In genomic region chr4:68391451-68391850, GRCh38 we compare ENCODE assay signal across 21 cellular contexts. TPM values are rescaled to one million over a fixed set of nuclear protein-coding genes. Genes with fewer than 3 reads are reported as not detected.
DNase-seq lines count a peak whose midpoint lies in the region; ATAC-seq, FAIRE-seq and TF ChIP-seq lines count a peak whose summit lies in the region.
"Had no signal": no experiment of that assay in that cellular context is flagged by ENCODE, and none has a peak within 500 bp of the region (broad histone marks: within the 10 kb centered on the region; RNA-seq: fewer than 3 reads in every experiment).

No MANE protein-coding gene starts in this region.

- H3K4me3 ChIP-seq in GM23338 (no peak overlapping the region), IMR-90 (ENCODE audit: insufficient read depth, low read depth, low read length) (no peak overlapping the region), K562 (no peak overlapping the region), mesendoderm (ENCODE audit: low read length) (no peak overlapping the region)
- H3K4me3 ChIP-seq: GM23248, HAP-1 had no signal

- no peaks in the 10 kb centered on the region for H3K9me3 Mint-ChIP-seq in GM23338
- H3K9me3 Mint-ChIP-seq: CD4-positive, alpha-beta memory T cell; HFFc6 had no signal

- H3K56ac ChIP-seq in IMR-90 (ENCODE audit: extremely low read depth, insufficient read depth, low read length) (no peak overlapping the region), mesendoderm (ENCODE audit: low read length) (no peak overlapping the region)

- no peak for FAIRE-seq in K562 (lab: Jason Lieb, UNC)
- FAIRE-seq: G401.6, GM12892, H54 had no signal

- H3K4me1 Mint-ChIP-seq in GM23338, result peaks cover 26% of the 10 kb centered on the region

- H2BK5ac ChIP-seq in IMR-90 (ENCODE audit: low read depth, low read length, poor library complexity, severe bottlenecking), result no peak overlapping the region
- H2BK5ac ChIP-seq in mesendoderm (ENCODE audit: low read length), result no peak overlapping the region

- no peak overlapping the region for H4K91ac ChIP-seq in IMR-90 (ENCODE audit: insufficient read depth, low read depth, low read length)

- no peak overlapping the region for H2AK5ac ChIP-seq in IMR-90 (ENCODE audit: low read depth, low read length)
- no peak overlapping the region for H2AK5ac ChIP-seq in mesendoderm (ENCODE audit: low read length)

- H3K36me3 Mint-ChIP-seq in GM23338 (ENCODE audit: low read depth), result no peaks in the 10 kb centered on the region; the same call in 2 of the 3 replicates
- H3K36me3 Mint-ChIP-seq: CD4-positive, alpha-beta memory T cell had no signal

- no peak overlapping the region for H3K27ac Mint-ChIP-seq in GM23338
- H3K27ac Mint-ChIP-seq: CD4-positive, alpha-beta memory T cell; HFFc6 had no signal

- H3K79me2 ChIP-seq in GM23338 (replicated peaks; ENCODE audit: insufficient read depth), result no peaks in the 10 kb centered on the region
- H3K79me2 ChIP-seq in K562 (ENCODE audit: control insufficient read depth, insufficient read depth, low read length), result no peaks in the 10 kb centered on the region
- no peaks in the 10 kb centered on the region for H3K79me2 ChIP-seq in mesendoderm (ENCODE audit: control insufficient read depth, insufficient read depth, low read length)

- intact Hi-C loops in IMR-90 (cut with micrococcal nuclease) (no loop called here), K562 (cut with micrococcal nuclease) (no loop called here)

- H3K18ac ChIP-seq in IMR-90 (ENCODE audit: low read depth, low read length), result no peak overlapping the region
- H3K18ac ChIP-seq in mesendoderm (ENCODE audit: low read length), result no peak overlapping the region

- H3K14ac ChIP-seq in IMR-90 (replicated peaks; ENCODE audit: low read depth, low read length), result no peak overlapping the region

- H4K20me1 ChIP-seq in GM23338 (replicated peaks; ENCODE audit: insufficient read depth), result no peaks in the 10 kb centered on the region
- no peaks in the 10 kb centered on the region for H4K20me1 ChIP-seq in IMR-90 (ENCODE audit: insufficient read depth, low read length)
- no peaks in the 10 kb centered on the region for H4K20me1 ChIP-seq in K562 (replicated peaks; ENCODE audit: control insufficient read depth, insufficient read depth, low read length)

- H3K9me1 ChIP-seq in IMR-90 (ENCODE audit: insufficient read depth, low read length) (no peaks in the 10 kb centered on the region), K562 (ENCODE audit: control insufficient read depth, insufficient read depth, low read length) (no peaks in the 10 kb centered on the region)

- peak; percentile 63 for ATAC-seq in GM23338
- no peak for ATAC-seq in IMR-90 (ENCODE audit: low read depth)
- no peak for ATAC-seq in K562

- dilution Hi-C loops in IMR-90 (cut with HindIII; ENCODE audit: low sequenced_read_pairs, unreplicated experiment), result no loop called here

- no peak for TF ChIP-seq CTCF in GM23338 (conservative IDR thresholded peaks at IDR 0.05; ENCODE audit: low read depth in 2 of 2)
- TF ChIP-seq CTCF in IMR-90 (conservative IDR thresholded peaks at IDR 0.05; ENCODE audit: low read depth, low read length), result no peak
- TF ChIP-seq CTCF in K562 (IDR thresholded peaks at IDR 0.05 in 2 of 3, conservative IDR thresholded peaks at IDR 0.05 in 1 of 3; ENCODE audit: insufficient read depth in 2 of 3, low read depth in 1 of 3, low read length in 3 of 3), result no peak

- H3K27me3 ChIP-seq in GM23338 (ENCODE audit: insufficient read depth), result no peaks in the 10 kb centered on the region
- H3K27me3 ChIP-seq in IMR-90 (ENCODE audit: control insufficient read depth, insufficient read depth, low read length), result no peaks in the 10 kb centered on the region; the same call in 1 of the 2 replicates
- no peaks in the 10 kb centered on the region; a peak in 1 of 5 replicates for H3K27me3 ChIP-seq in K562 (ENCODE audit: control insufficient read depth in 2 of 2, insufficient read depth in 2 of 2, low read length in 2 of 2)
- no peaks in the 10 kb centered on the region for H3K27me3 ChIP-seq in mesendoderm (ENCODE audit: insufficient read depth, low read length, poor library complexity)

- H3K4me3 Mint-ChIP-seq in GM23338, result no peak overlapping the region
- H3K4me3 Mint-ChIP-seq: CD4-positive, alpha-beta memory T cell; HFFc6 had no signal

- no peak overlapping the region for H2AFZ ChIP-seq in GM23338
- no peak overlapping the region for H2AFZ ChIP-seq in IMR-90 (replicated peaks; ENCODE audit: low read length, poor library complexity)
- no peak overlapping the region for H2AFZ ChIP-seq in K562 (ENCODE audit: low read depth, low read length)
- H2AFZ ChIP-seq: GM23248 had no signal

- H2BK15ac ChIP-seq in IMR-90 (ENCODE audit: low read depth, low read length) (no peak overlapping the region), mesendoderm (replicated peaks; ENCODE audit: low read depth) (no peak overlapping the region)

- H3K79me1 ChIP-seq in IMR-90 (ENCODE audit: low read depth in 1 of 2, low read length in 2 of 2) (no peaks in the 10 kb centered on the region), mesendoderm (ENCODE audit: low read length) (no peaks in the 10 kb centered on the region)

- H3K9me3 ChIP-seq in IMR-90 (ENCODE audit: control insufficient read depth, insufficient read depth, low read length) (no peaks in the 10 kb centered on the region), K562 (replicated peaks; ENCODE audit: control insufficient read depth, insufficient read depth, low read depth, low read length) (no peaks in the 10 kb centered on the region)
- H3K9me3 ChIP-seq: HAP-1 had no signal

- peak overlapping the region; percentile 33; the same call in 1 of the 2 replicates for H3K23ac ChIP-seq in IMR-90 (ENCODE audit: low read depth, low read length)
- no peak overlapping the region for H3K23ac ChIP-seq in mesendoderm (ENCODE audit: low read length)

- no peak for TF ChIP-seq EP300 in K562 (IDR thresholded peaks at IDR 0.05; ENCODE audit: low read length)

- DNase-seq in GM23338 (ENCODE audit: low spot score), result no peak
- DNase-seq in IMR-90, result no peak
- DNase-seq in K562 (ENCODE audit: extremely low read depth in 1 of 4, low spot score in 3 of 4), result no peak
- DNase-seq in mesendoderm, result peak; percentile 81
- DNase-seq in T-helper 9 cell, result no peak
- DNase-seq in stimulated activated naive CD4-positive, alpha-beta T cell treated with Interleukin-2 at 50 U/mL for 16 hours (lab: John Stamatoyannopoulos, UW), result no peak
- DNase-seq: C1 segment of cervical spinal cord; Calu3; CD4-positive, alpha-beta memory T cell; COR-L47; DMS153; DND-41; GM23248; HFFc6 had no signal

- H2BK120ac ChIP-seq in IMR-90 (ENCODE audit: low read depth, low read length), result no peak overlapping the region
- H2BK120ac ChIP-seq in mesendoderm (ENCODE audit: low read depth, low read length), result peak overlapping the region; percentile 38

- H3K4ac ChIP-seq in IMR-90 (ENCODE audit: low read depth, low read length) (no peak overlapping the region), mesendoderm (ENCODE audit: low read depth, low read length) (no peak overlapping the region)

- H2AK9ac ChIP-seq in IMR-90 (replicated peaks; ENCODE audit: low read depth, low read length, poor library complexity), result no peak overlapping the region

- WGBS in IMR-90 (ENCODE audit: extremely low coverage in 2 of 2, insufficient read length in 1 of 2), 2 experiments, result no CpG with 5 or more reads among the region's 4 CpGs
- WGBS in K562 (ENCODE audit: insufficient coverage, low coverage, missing lambda C conversion rate), result 0% methylated on average over 4 of the region's 4 CpGs
- WGBS in mesendoderm (ENCODE audit: extremely low coverage, insufficient coverage, low lambda C conversion rate), result no CpG with 5 or more reads among the region's 4 CpGs

- H3K27ac ChIP-seq in GM23338 (ENCODE audit: low read depth) (no peak overlapping the region), IMR-90 (ENCODE audit: insufficient read depth, low read length) (no peak overlapping the region), K562 (ENCODE audit: extremely low read depth, low read depth, low read length) (no peak overlapping the region), mesendoderm (ENCODE audit: low read depth, low read length) (no peak overlapping the region)
- H3K27ac ChIP-seq: GM23248 had no signal

- BruUV-seq in IMR-90 (replicated peaks; lab: Mats Ljungman, UMichigan) (no TSS peak), K562 (replicated peaks; lab: Mats Ljungman, UMichigan) (no TSS peak)

- H2BK20ac ChIP-seq in IMR-90 (ENCODE audit: low read depth, low read length), result no peak overlapping the region

- no peaks in the 10 kb centered on the region for H3K36me3 ChIP-seq in GM23338 (ENCODE audit: insufficient read depth)
- H3K36me3 ChIP-seq in IMR-90 (ENCODE audit: control insufficient read depth, insufficient read depth, low read length), result no peaks in the 10 kb centered on the region
- H3K36me3 ChIP-seq in K562 (ENCODE audit: control insufficient read depth, insufficient read depth, low read length), result no peaks in the 10 kb centered on the region
- no peaks in the 10 kb centered on the region for H3K36me3 ChIP-seq in mesendoderm (ENCODE audit: control insufficient read depth, insufficient read depth, low read length)
- H3K36me3 ChIP-seq: HAP-1 had no signal

- TF ChIP-seq RAD21 in IMR-90 (IDR thresholded peaks at IDR 0.05; ENCODE audit: low read length), result no peak
- no peak for TF ChIP-seq RAD21 in K562 (CRISPR knock-in tag; conservative IDR thresholded peaks at IDR 0.05 in 1 of 2, IDR thresholded peaks at IDR 0.05 in 1 of 2)

- no peak overlapping the region for H4K5ac ChIP-seq in IMR-90 (ENCODE audit: low read depth, low read length)
- no peak overlapping the region for H4K5ac ChIP-seq in mesendoderm (ENCODE audit: low read length)

- TF ChIP-seq POLR2A in IMR-90 (IDR thresholded peaks at IDR 0.05; ENCODE audit: low read depth, low read length), result no peak
- TF ChIP-seq POLR2A in K562 (conservative IDR thresholded peaks at IDR 0.05), result no peak

- no peaks in the 10 kb centered on the region for H3F3A ChIP-seq in GM23338 (replicated peaks; ENCODE audit: low read depth)

- CTCF ChIA-PET in IMR-90 (lab: Yijun Ruan, JAX), result no interaction called here
- CTCF ChIA-PET in K562 (lab: Yijun Ruan, JAX; ENCODE audit: low intra/inter-chr PET ratio), result no interaction called here

- H3K4me2 ChIP-seq in GM23338, result no peak overlapping the region
- no peak overlapping the region for H3K4me2 ChIP-seq in IMR-90 (ENCODE audit: low read depth, low read length)
- no peak overlapping the region for H3K4me2 ChIP-seq in K562 (ENCODE audit: insufficient read depth, low read length)
- H3K4me2 ChIP-seq in mesendoderm (ENCODE audit: low read length), result no peak overlapping the region

- peaks cover 4% of the 10 kb centered on the region; the same call in 1 of the 2 replicates for H3K9me2 ChIP-seq in GM23338 (ENCODE audit: insufficient read depth)

- POLR2A ChIA-PET in IMR-90 (lab: Charles Lee; ENCODE audit: unreplicated experiment) (no interaction called here), K562 (lab: Yijun Ruan, JAX) (no interaction called here)

- H3K9ac ChIP-seq in IMR-90 (ENCODE audit: low read depth, low read length) (no peak overlapping the region), K562 (ENCODE audit: insufficient read depth in 1 of 2, low read depth in 2 of 2, low read length in 2 of 2) (no peak overlapping the region), mesendoderm (ENCODE audit: low read length) (no peak overlapping the region)
- H3K9ac ChIP-seq: GM23248 had no signal

- no peak overlapping the region for H4K8ac ChIP-seq in IMR-90 (ENCODE audit: low read depth in 2 of 2, low read length in 2 of 2)
- H4K8ac ChIP-seq in mesendoderm (ENCODE audit: low read depth, low read length), result no peak overlapping the region

- peaks cover 39% of the 10 kb centered on the region for H3K4me1 ChIP-seq in GM23338 (ENCODE audit: insufficient read depth)
- no peaks in the 10 kb centered on the region for H3K4me1 ChIP-seq in IMR-90 (ENCODE audit: control insufficient read depth, insufficient read depth, low read length)
- H3K4me1 ChIP-seq in K562 (replicated peaks in 1 of 2; ENCODE audit: control insufficient read depth in 2 of 2, insufficient read depth in 2 of 2, low read length in 2 of 2), result no peaks in the 10 kb centered on the region
- H3K4me1 ChIP-seq in mesendoderm (ENCODE audit: control insufficient read depth, low read depth, low read length), result peaks cover 2% of the 10 kb centered on the region

- peaks cover 3% of the 10 kb centered on the region for H3K27me3 Mint-ChIP-seq in GM23338 (ENCODE audit: insufficient read depth, low read depth, poor library complexity)

- in situ Hi-C loops in IMR-90 (cut with MboI; ENCODE audit: low sequenced_read_pairs) (no loop called here), K562 (cut with MboI) (no loop called here)

RNA-seq across cellular contexts. Expression of gene YTHDC1, which starts 41.6 kb away (rescaled TPM):
- 67.6 and 72.3 TPM in 2 replicates for total RNA-seq in GM23338 (2014; rRNA removed; shearing (Covaris generic))
- polyA plus RNA-seq in GM23338 (2016; fragmentation: Nextera tagmentation; extraction: Ambion mirVana) (135 and 144 TPM in 2 replicates), IMR-90 (2012; rRNA removed) (24.0 and 32.7 TPM in 2 replicates), K562 (2011; rRNA removed) (52.1 and 55.7 TPM in 2 replicates), K562 (2014; fragmentation: Illumina TruSeq; extraction: Trizol) (57.2 and 65.4 TPM in 2 replicates), K562 (2014; fragmentation: Nextera tagmentation; extraction: Ambion mirVana) (10 to 100 TPM in 1 of 2 experiments, 1 to 10 TPM in 1; 9.8 to 15.8 TPM), K562 (2014; rRNA removed) (42.3 and 51.7 TPM in 2 replicates)
- total RNA-seq in IMR-90 (2012; rRNA removed) (31.9 and 43.9 TPM in 2 replicates), K562 (2014; rRNA removed) (41.1 and 48.5 TPM in 2 replicates), K562 (2014; rRNA removed; fragmentation: Illumina TruSeq; extraction: Trizol) (56.4 and 65.1 TPM in 2 replicates), K562 (2015; rRNA removed; fragmentation: Illumina TruSeq; extraction: Trizol) (54.3 and 54.8 TPM in 2 replicates), K562 (2021) (41.0 and 51.7 TPM in 2 replicates)
- 4.2 and 5.9 TPM in 2 replicates for polyA plus RNA-seq in IMR-90 (2012; cell fraction: cytosol; rRNA removed)
- 7.4 and 50.9 TPM in 2 replicates for polyA plus RNA-seq in IMR-90 (2012; cell fraction: nucleus; rRNA removed; ENCODE audit: low replicate concordance)
- total RNA-seq in K562 (2011; cell fraction: chromatin; rRNA removed; ENCODE audit: low replicate concordance), result 52.5 and 164 TPM in 2 replicates
- 19.7 and 44.0 TPM in 2 replicates for total RNA-seq in K562 (2011; cell fraction: nucleolus; rRNA removed)
- total RNA-seq in K562 (2011; cell fraction: nucleoplasm; rRNA removed), result 45.7 and 51.4 TPM in 2 replicates
- 13.6 and 20.9 TPM in 2 replicates for polyA plus RNA-seq in K562 (2011; cell fraction: cytosol; rRNA removed)
- polyA plus RNA-seq in K562 (2011; cell fraction: nucleus; rRNA removed), result 85.3 and 116 TPM in 2 replicates
- polyA plus RNA-seq in K562 (2012), result 30.7 and 55.3 TPM in 2 replicates
- polyA minus RNA-seq in K562 (2011; rRNA and poly(A)+ RNA removed), result 95.4 and 105 TPM in 2 replicates
- polyA minus RNA-seq in K562 (2011; cell fraction: cytosol; rRNA and poly(A)+ RNA removed), result 10.5 and 18.8 TPM in 2 replicates
- 59.4 and 137 TPM in 2 replicates for polyA minus RNA-seq in K562 (2011; cell fraction: nucleus; rRNA and poly(A)+ RNA removed)
- polyA plus RNA-seq in mesendoderm (2013, experiment 1 of 2), result 86.3 TPM
- polyA plus RNA-seq in mesendoderm (2013, experiment 2 of 2), result 87.6 TPM

RNA-seq across cellular contexts. Expression of gene TMPRSS11E, which starts 55.8 kb away (rescaled TPM):
- 1.4 TPM in 2 replicates for total RNA-seq in GM23338 (2014; rRNA removed; shearing (Covaris generic))
- polyA plus RNA-seq in GM23338 (2016; fragmentation: Nextera tagmentation; extraction: Ambion mirVana) (0.43 and 0.44 TPM in 2 replicates), IMR-90 (2012; rRNA removed) (not detected in 2 replicates), K562 (2011; rRNA removed) (not detected in 2 replicates), K562 (2014; fragmentation: Illumina TruSeq; extraction: Trizol) (not detected in 2 replicates), K562 (2014; fragmentation: Nextera tagmentation; extraction: Ambion mirVana) (not detected), K562 (2014; rRNA removed) (not detected in 2 replicates)
- total RNA-seq in IMR-90 (2012; rRNA removed) (not detected in 2 replicates), K562 (2014; rRNA removed) (not detected in 2 replicates), K562 (2014; rRNA removed; fragmentation: Illumina TruSeq; extraction: Trizol) (not detected in 2 replicates), K562 (2015; rRNA removed; fragmentation: Illumina TruSeq; extraction: Trizol) (not detected in 2 replicates), K562 (2021) (not detected in 2 replicates)
- polyA plus RNA-seq in IMR-90 (2012; cell fraction: cytosol; rRNA removed), result not detected in 2 replicates
- not detected in 2 replicates for polyA plus RNA-seq in IMR-90 (2012; cell fraction: nucleus; rRNA removed; ENCODE audit: low replicate concordance)
- not detected in 2 replicates for total RNA-seq in K562 (2011; cell fraction: chromatin; rRNA removed; ENCODE audit: low replicate concordance)
- total RNA-seq in K562 (2011; cell fraction: nucleolus; rRNA removed), result not detected in 2 replicates
- total RNA-seq in K562 (2011; cell fraction: nucleoplasm; rRNA removed), result not detected in 2 replicates
- polyA plus RNA-seq in K562 (2011; cell fraction: cytosol; rRNA removed), result not detected in 2 replicates
- polyA plus RNA-seq in K562 (2011; cell fraction: nucleus; rRNA removed), result not detected in 2 replicates
- not detected in 2 replicates for polyA plus RNA-seq in K562 (2012)
- not detected in 2 replicates for polyA minus RNA-seq in K562 (2011; rRNA and poly(A)+ RNA removed)
- polyA minus RNA-seq in K562 (2011; cell fraction: cytosol; rRNA and poly(A)+ RNA removed), result not detected in 2 replicates
- not detected in 2 replicates for polyA minus RNA-seq in K562 (2011; cell fraction: nucleus; rRNA and poly(A)+ RNA removed)
- 4.8 TPM for polyA plus RNA-seq in mesendoderm (2013, experiment 1 of 2)
- polyA plus RNA-seq in mesendoderm (2013, experiment 2 of 2), result 5.3 TPM
- total RNA-seq: A172; A673; Calu3; CD4-positive, alpha-beta memory T cell; GM23248; HFFc6 had no signal
- polyA plus RNA-seq: BJ, GM23248 had no signal
